In genomic region chr1:228740543-228740942, GRCh38 we compare ENCODE assay signal across 10 cellular contexts.
"Had no signal": no experiment of that assay in that cellular context is flagged by ENCODE, and none has a peak within 500 bp of the region (broad histone marks: within the 10 kb centered on the region; RNA-seq: fewer than 3 reads in every experiment).

No MANE protein-coding gene starts in this region.

- H3K9me3 ChIP-seq: body of pancreas, tibial nerve had no signal

- H3K36me3 Mint-ChIP-seq: natural killer cell had no signal

- H3K4me3 ChIP-seq: body of pancreas, tibial nerve had no signal

- H3K27ac Mint-ChIP-seq: activated CD4-positive, alpha-beta T cell treated with anti-CD3 and anti-CD28 coated beads, Interleukin-2, amount 10 ng/mL, durations not matched to agents 7 days and 5 days; activated naive CD4-positive, alpha-beta T cell treated with anti-CD3 and anti-CD28 coated beads, Interleukin-2, amount 50 U/mL, for 24 hours; natural killer cell; stimulated activated naive CD8-positive, alpha-beta T cell treated with anti-CD3 and anti-CD28 coated beads, Interleukin-15, amount 100 ng/mL, for 72 hours; WTC11 had no signal

- DNase-seq: activated CD4-positive, alpha-beta T cell treated with anti-CD3 and anti-CD28 coated beads, Interleukin-2, amount 10 ng/mL, durations not matched to agents 7 days and 5 days; body of pancreas; foreskin melanocyte; kidney; natural killer cell; stimulated activated CD4-positive, alpha-beta T cell treated with anti-CD3 and anti-CD28 coated beads, Interleukin-4, amount 100 ng/mL, for 24 hours; stimulated activated naive CD8-positive, alpha-beta T cell treated with anti-CD3 and anti-CD28 coated beads, Interleukin-15, amount 100 ng/mL, for 72 hours had no signal

- H3K4me3 Mint-ChIP-seq: activated CD4-positive, alpha-beta T cell treated with anti-CD3 and anti-CD28 coated beads, Interleukin-2, amount 10 ng/mL, durations not matched to agents 7 days and 5 days; activated naive CD4-positive, alpha-beta T cell treated with anti-CD3 and anti-CD28 coated beads, Interleukin-2, amount 50 U/mL, for 24 hours; natural killer cell; stimulated activated naive CD8-positive, alpha-beta T cell treated with anti-CD3 and anti-CD28 coated beads, Interleukin-15, amount 100 ng/mL, for 72 hours; WTC11 had no signal

- H3K9me3 Mint-ChIP-seq: activated CD4-positive, alpha-beta T cell treated with anti-CD3 and anti-CD28 coated beads, Interleukin-2, amount 10 ng/mL, durations not matched to agents 7 days and 5 days; activated naive CD4-positive, alpha-beta T cell treated with anti-CD3 and anti-CD28 coated beads, Interleukin-2, amount 50 U/mL, for 24 hours; natural killer cell; stimulated activated naive CD8-positive, alpha-beta T cell treated with anti-CD3 and anti-CD28 coated beads, Interleukin-15, amount 100 ng/mL, for 72 hours; WTC11 had no signal

- H3K27me3 Mint-ChIP-seq: activated CD4-positive, alpha-beta T cell treated with anti-CD3 and anti-CD28 coated beads, Interleukin-2, amount 10 ng/mL, durations not matched to agents 7 days and 5 days; activated naive CD4-positive, alpha-beta T cell treated with anti-CD3 and anti-CD28 coated beads, Interleukin-2, amount 50 U/mL, for 24 hours; stimulated activated naive CD8-positive, alpha-beta T cell treated with anti-CD3 and anti-CD28 coated beads, Interleukin-15, amount 100 ng/mL, for 72 hours had no signal

- H3K27ac ChIP-seq: body of pancreas had no signal

- H3K27me3 ChIP-seq: body of pancreas, tibial nerve had no signal
